Comparison of ENCODE assay signal across 23 cellular contexts in genomic region chr11:4084406-4084805, GRCh38.
"Had no signal": no experiment of that assay in that cellular context is flagged by ENCODE, and none has a peak within 500 bp of the region (broad histone marks: within the 10 kb centered on the region; RNA-seq: fewer than 3 reads in every experiment).

No MANE protein-coding gene starts in this region.

- DNase-seq: activated CD4-positive, alpha-beta T cell treated with anti-CD3 and anti-CD28 coated beads, Interleukin-2, amount 10 ng/mL, durations not matched to agents 7 days and 5 days; activated CD8-positive, alpha-beta memory T cell treated with anti-CD3 and anti-CD28 coated beads for 24 hours; activated CD8-positive, alpha-beta memory T cell treated with anti-CD3 and anti-CD28 coated beads, Interleukin-2, amount 50 U/mL, for 48 hours; activated effector memory CD4-positive, alpha-beta T cell treated with anti-CD3 and anti-CD28 coated beads, Interleukin-2, amount 50 U/mL, for 16 hours; activated T-cell treated with anti-CD3 and anti-CD28 coated beads, Interleukin-2, amount 50 U/mL, for 72 hours; amygdala; foreskin melanocyte; glutamatergic neuron; hippocampal formation; left cardiac atrium; lower lobe of right lung; midbrain; stimulated activated CD4-positive, alpha-beta T cell treated with anti-CD3 and anti-CD28 coated beads, Interleukin-12 subunit alpha, Interleukin-12 subunit beta, amount 100 ng/mL, for 4 hours; stimulated activated CD4-positive, alpha-beta T cell treated with anti-CD3 and anti-CD28 coated beads, Interleukin-1b, Interleukin-23, amount 100 ng/mL, for 48 hours; transverse colon had no signal

- H3K36me3 ChIP-seq: cardiac muscle cell had no signal

- H3K4me3 Mint-ChIP-seq: activated CD4-positive, alpha-beta T cell treated with anti-CD3 and anti-CD28 coated beads, Interleukin-2, amount 10 ng/mL, durations not matched to agents 7 days and 5 days; activated T-cell treated with anti-CD3 and anti-CD28 coated beads, Interleukin-2, amount 50 U/mL, for 72 hours; stimulated activated naive CD8-positive, alpha-beta T cell treated with anti-CD3 and anti-CD28 coated beads, Interleukin-15, Interleukin-2, amounts not matched to agents 100 ng/mL and 50 ng/mL, for 24 hours had no signal

- H3K9me3 Mint-ChIP-seq: activated CD4-positive, alpha-beta T cell treated with anti-CD3 and anti-CD28 coated beads, Interleukin-2, amount 10 ng/mL, durations not matched to agents 7 days and 5 days; activated naive CD4-positive, alpha-beta T cell treated with anti-CD3 and anti-CD28 coated beads, Interleukin-2, amount 50 U/mL, for 72 hours; activated T-cell treated with anti-CD3 and anti-CD28 coated beads, Interleukin-2, amount 50 U/mL, for 72 hours; stimulated activated naive CD8-positive, alpha-beta T cell treated with anti-CD3 and anti-CD28 coated beads, Interleukin-15, Interleukin-2, amounts not matched to agents 100 ng/mL and 50 ng/mL, for 24 hours had no signal

- H3K4me3 ChIP-seq: cardiac muscle cell, lower lobe of right lung, prostate gland, right atrium auricular region, suprapubic skin, transverse colon, vagina had no signal

- H3K9me3 ChIP-seq: lower lobe of right lung, prostate gland, right atrium auricular region, suprapubic skin, transverse colon, vagina had no signal

- ATAC-seq: activated CD4-positive, CD25-positive, alpha-beta regulatory T cell treated with anti-CD3 and anti-CD28 coated beads, Interleukin-2, amount 50 U/mL, for 24 hours; activated naive CD4-positive, alpha-beta T cell treated with anti-CD3 and anti-CD28 coated beads, Interleukin-2, amount 50 U/mL, for 72 hours; activated T-cell treated with anti-CD3 and anti-CD28 coated beads, Interleukin-2, amount 50 U/mL, for 72 hours; left cardiac atrium had no signal

- H3K27ac Mint-ChIP-seq: activated CD4-positive, alpha-beta T cell treated with anti-CD3 and anti-CD28 coated beads, Interleukin-2, amount 10 ng/mL, durations not matched to agents 7 days and 5 days; activated T-cell treated with anti-CD3 and anti-CD28 coated beads, Interleukin-2, amount 50 U/mL, for 72 hours; stimulated activated naive CD8-positive, alpha-beta T cell treated with anti-CD3 and anti-CD28 coated beads, Interleukin-15, Interleukin-2, amounts not matched to agents 100 ng/mL and 50 ng/mL, for 24 hours had no signal

- H3K27ac ChIP-seq: cardiac muscle cell, lower lobe of right lung, prostate gland, right atrium auricular region, suprapubic skin, transverse colon, vagina had no signal

- H3K27me3 ChIP-seq: cardiac muscle cell, right atrium auricular region, suprapubic skin, transverse colon, vagina had no signal
